ENCODE assay signal across 18 cellular contexts in the genomic region with DNA sequence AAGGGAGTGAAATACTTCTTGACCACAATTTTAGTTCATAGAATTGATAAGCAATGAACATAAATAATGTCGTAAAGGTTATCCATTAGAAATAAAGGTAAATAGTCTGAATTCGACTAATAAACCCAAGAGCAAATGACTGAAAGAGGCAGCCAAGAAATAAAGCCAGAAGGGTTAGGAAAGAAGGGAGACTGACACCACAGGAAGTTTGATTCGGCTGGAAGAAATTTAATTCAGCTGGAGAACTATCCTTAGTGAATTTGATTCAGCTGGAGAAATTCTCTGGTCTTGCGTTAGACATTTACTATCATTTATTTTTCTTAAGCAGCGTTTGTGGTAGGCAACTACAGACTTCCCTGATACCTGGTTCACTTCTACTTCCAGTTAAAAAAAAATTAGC.
DNase-seq lines count a peak whose midpoint lies in the region; ATAC-seq and TF ChIP-seq lines count a peak whose summit lies in the region.
"Had no signal": no experiment of that assay in that cellular context is flagged by ENCODE, and none has a peak within 500 bp of the region (broad histone marks: within the 10 kb centered on the region; RNA-seq: fewer than 3 reads in every experiment).

No MANE protein-coding gene starts in this region.

- H3K27ac Mint-ChIP-seq in CD4-positive, alpha-beta memory T cell = no peak overlapping the region
- H3K27ac Mint-ChIP-seq: CD8-positive, alpha-beta memory T cell had no signal

- no peak overlapping the region for H2AK5ac ChIP-seq in mesenchymal stem cell (ENCODE audit: low read length, severe bottlenecking)

- H3F3A ChIP-seq in PC-9 (ENCODE audit: insufficient read depth, low read depth) = no peaks in the 10 kb centered on the region

- H3K23ac ChIP-seq in mesenchymal stem cell (ENCODE audit: low read length in 2 of 2) = no peak overlapping the region

- H2BK120ac ChIP-seq in mesenchymal stem cell (ENCODE audit: low read depth, low read length) = no peak overlapping the region

- H3K27me3 ChIP-seq in RWPE2 (ENCODE audit: insufficient read depth, poor library complexity, severe bottlenecking) (no peaks in the 10 kb centered on the region), gastroesophageal sphincter (no peaks in the 10 kb centered on the region), mesenchymal stem cell (ENCODE audit: control insufficient read depth in 1 of 2, insufficient read depth in 1 of 2, low read length in 2 of 2) (no peaks in the 10 kb centered on the region), PC-9 (ENCODE audit: insufficient read depth, low read depth) (no peaks in the 10 kb centered on the region)
- no peaks in the 10 kb centered on the region for H3K27me3 ChIP-seq in CD4-positive, alpha-beta memory T cell (ENCODE audit: insufficient read depth, low read length)
- H3K27me3 ChIP-seq: MG63 had no signal

- no peak overlapping the region for H2BK15ac ChIP-seq in mesenchymal stem cell (ENCODE audit: low read depth, poor library complexity, severe bottlenecking)

- DNase-seq in AG20443 (ENCODE audit: low spot score) = peak; percentile 19
- DNase-seq in RWPE2 (ENCODE audit: low spot score) = no peak
- DNase-seq in mesenchymal stem cell = no peak
- DNase-seq in posterior cingulate gyrus = no peak
- no peak for DNase-seq in CD4-positive, alpha-beta memory T cell
- no peak for DNase-seq in PC-9
- DNase-seq: C1 segment of cervical spinal cord; Calu3; CD8-positive, alpha-beta memory T cell; H7; MG63; NCI-H1694 treated with DMSO at 0.1 percent for 48 hours; NCI-H2171 treated with DMSO at 0.1 percent for 48 hours; NCI-H524 treated with DMSO at 0.1 percent for 48 hours; NCI-H82; SHP77 treated with DMSO at 0.1 percent for 48 hours had no signal

- no peak overlapping the region for H3K14ac ChIP-seq in mesenchymal stem cell (ENCODE audit: low read length in 2 of 2)

- intact Hi-C loops in posterior cingulate gyrus (cut with DNase I) (no loop called here), PC-9 (cut with micrococcal nuclease; ENCODE audit: unreplicated experiment) (no loop called here)
- intact Hi-C loops in CD4-positive, alpha-beta memory T cell (cut with micrococcal nuclease) = no loop called here

- H2AFZ ChIP-seq in mesenchymal stem cell (ENCODE audit: low read depth, low read length) (no peak overlapping the region), PC-9 (no peak overlapping the region)

- H3K27me3 Mint-ChIP-seq in CD4-positive, alpha-beta memory T cell = no peaks in the 10 kb centered on the region
- H3K27me3 Mint-ChIP-seq: CD8-positive, alpha-beta memory T cell had no signal

- no peak overlapping the region for H3K4me3 ChIP-seq in RWPE2 (ENCODE audit: severe bottlenecking)
- H3K4me3 ChIP-seq in gastroesophageal sphincter = no peak overlapping the region
- H3K4me3 ChIP-seq in mesenchymal stem cell (ENCODE audit: insufficient read depth in 1 of 2, low read depth in 1 of 2, low read length in 2 of 2) = no peak overlapping the region
- H3K4me3 ChIP-seq in CD4-positive, alpha-beta memory T cell (ENCODE audit: low read length in 2 of 2) = no peak overlapping the region
- no peak overlapping the region for H3K4me3 ChIP-seq in PC-9
- H3K4me3 ChIP-seq: K562, MG63 had no signal

- ATAC-seq in RWPE2 (ENCODE audit: low read depth) = no peak
- peak; percentile 6 for ATAC-seq in gastroesophageal sphincter
- ATAC-seq: K562 had no signal

- BruUV-seq in PC-9 (replicated peaks; lab: Mats Ljungman, UMichigan) = no TSS peak

- no peak overlapping the region for H3K18ac ChIP-seq in mesenchymal stem cell (ENCODE audit: low read depth in 1 of 2, low read length in 2 of 2)

- no peak overlapping the region for H3K4me3 Mint-ChIP-seq in CD4-positive, alpha-beta memory T cell
- H3K4me3 Mint-ChIP-seq: CD8-positive, alpha-beta memory T cell had no signal

- peaks cover 14% of the 10 kb centered on the region for H3K4me1 ChIP-seq in RWPE2 (ENCODE audit: insufficient read depth, poor library complexity, severe bottlenecking)
- no peaks in the 10 kb centered on the region for H3K4me1 ChIP-seq in gastroesophageal sphincter
- H3K4me1 ChIP-seq in mesenchymal stem cell (ENCODE audit: control insufficient read depth, insufficient read depth, low read depth, low read length) = no peaks in the 10 kb centered on the region
- H3K4me1 ChIP-seq in CD4-positive, alpha-beta memory T cell (ENCODE audit: insufficient read depth, low read length) = no peaks in the 10 kb centered on the region
- no peaks in the 10 kb centered on the region for H3K4me1 ChIP-seq in PC-9 (replicated peaks; ENCODE audit: insufficient read depth)

- H3K79me1 ChIP-seq in mesenchymal stem cell (replicated peaks; ENCODE audit: low read length, poor library complexity, severe bottlenecking) = no peaks in the 10 kb centered on the region

- no peak for TF ChIP-seq CTCF in RWPE2 (IDR thresholded peaks at IDR 0.05; ENCODE audit: poor library complexity, severe bottlenecking)
- no peak for TF ChIP-seq CTCF in gastroesophageal sphincter (IDR thresholded peaks at IDR 0.05)
- no peak for TF ChIP-seq CTCF in PC-9 (conservative IDR thresholded peaks at IDR 0.05)

- H3K36me3 ChIP-seq in RWPE2 (ENCODE audit: low read depth) = no peaks in the 10 kb centered on the region
- H3K36me3 ChIP-seq in gastroesophageal sphincter = no peaks in the 10 kb centered on the region
- H3K36me3 ChIP-seq in mesenchymal stem cell (ENCODE audit: control insufficient read depth in 1 of 2, insufficient read depth in 2 of 2, low read depth in 1 of 2, low read length in 2 of 2) = no peaks in the 10 kb centered on the region
- no peaks in the 10 kb centered on the region for H3K36me3 ChIP-seq in CD4-positive, alpha-beta memory T cell (ENCODE audit: insufficient read depth, low read length)
- H3K36me3 ChIP-seq in PC-9 (ENCODE audit: low read depth) = no peaks in the 10 kb centered on the region
- H3K36me3 ChIP-seq: MG63 had no signal

- no peak overlapping the region for H2BK12ac ChIP-seq in mesenchymal stem cell (ENCODE audit: low read length in 2 of 2)

- H3K4ac ChIP-seq in mesenchymal stem cell (ENCODE audit: low read depth in 1 of 2, low read length in 2 of 2) = no peak overlapping the region

- no peak for TF ChIP-seq POLR2A in gastroesophageal sphincter (IDR thresholded peaks at IDR 0.05)

- H3K36me3 Mint-ChIP-seq in CD4-positive, alpha-beta memory T cell = no peaks in the 10 kb centered on the region
- H3K36me3 Mint-ChIP-seq: CD8-positive, alpha-beta memory T cell had no signal

- peaks cover 0 to 14% (median 5%) of the 10 kb centered on the region in 8 donors for H3K9me3 Mint-ChIP-seq in CD4-positive, alpha-beta memory T cell

- H2BK5ac ChIP-seq in mesenchymal stem cell (ENCODE audit: low read depth, low read length, poor library complexity, severe bottlenecking) = no peak overlapping the region

- no peak overlapping the region for H3K4me2 ChIP-seq in mesenchymal stem cell (ENCODE audit: low read length, poor library complexity, severe bottlenecking)
- H3K4me2 ChIP-seq in PC-9 = no peak overlapping the region

- H3K4me1 Mint-ChIP-seq in CD4-positive, alpha-beta memory T cell = no peaks in the 10 kb centered on the region
- H3K4me1 Mint-ChIP-seq: CD8-positive, alpha-beta memory T cell had no signal

- no peaks in the 10 kb centered on the region; the same call in 1 of the 2 replicates for H3K9me2 ChIP-seq in PC-9 (ENCODE audit: insufficient read depth)

- peak overlapping the region; percentile 7 for H3K9ac ChIP-seq in mesenchymal stem cell (ENCODE audit: low read length)

- H3K9me3 ChIP-seq in RWPE2 (ENCODE audit: severe bottlenecking) (no peaks in the 10 kb centered on the region), gastroesophageal sphincter (no peaks in the 10 kb centered on the region), mesenchymal stem cell (ENCODE audit: control insufficient read depth, low read length) (no peaks in the 10 kb centered on the region), PC-9 (ENCODE audit: insufficient read depth, low read depth) (no peaks in the 10 kb centered on the region)
- H3K9me3 ChIP-seq in CD4-positive, alpha-beta memory T cell (ENCODE audit: control insufficient read depth in 1 of 2, low read length in 2 of 2) = no peaks in the 10 kb centered on the region
- H3K9me3 ChIP-seq: MG63 had no signal

- no peaks in the 10 kb centered on the region for H4K20me1 ChIP-seq in PC-9 (ENCODE audit: insufficient read depth)

- POLR2A ChIA-PET in CD4-positive, alpha-beta memory T cell (lab: Charles Lee; ENCODE audit: partially characterized antibody) = no interaction called here
- POLR2A ChIA-PET in PC-9 (lab: Charles Lee; ENCODE audit: unreplicated experiment) = no interaction called here

- CTCF ChIA-PET in CD4-positive, alpha-beta memory T cell (lab: Charles Lee; ENCODE audit: partially characterized antibody) = no interaction called here
- CTCF ChIA-PET in PC-9 (lab: Charles Lee) = no interaction called here

- H3K79me2 ChIP-seq in PC-9 (ENCODE audit: low read depth) = no peaks in the 10 kb centered on the region

- WGBS in gastroesophageal sphincter (ENCODE audit: low coverage in 1 of 2), 2 donors = 56 to 71% methylated on average over 5 of the region's 5 CpGs
- 77% methylated on average over 5 of the region's 5 CpGs for WGBS in mesenchymal stem cell

- no peak for TF ChIP-seq EP300 in gastroesophageal sphincter (IDR thresholded peaks at IDR 0.05)

- no peak overlapping the region for H4K91ac ChIP-seq in mesenchymal stem cell (ENCODE audit: low read length)

- H3K27ac ChIP-seq in RWPE2 (ENCODE audit: poor library complexity, severe bottlenecking) (peak overlapping the region; percentile 52), gastroesophageal sphincter (peak overlapping the region in 3 of 4 donors; percentile 1 to 32 (median 6)), mesenchymal stem cell (ENCODE audit: low read length, poor library complexity, severe bottlenecking) (no peak overlapping the region), PC-9 (no peak overlapping the region)
- no peak overlapping the region for H3K27ac ChIP-seq in CD4-positive, alpha-beta memory T cell (ENCODE audit: low read depth, low read length)

- H4K8ac ChIP-seq in mesenchymal stem cell (ENCODE audit: low read length) = no peak overlapping the region

Comparison
In these comparisons a context has a peak if more than half of its experiments do, and no peak if none do; other contexts are left out.
1. H3K27ac ChIP-seq: peak in RWPE2 (single experiment) and gastroesophageal sphincter (3 of 4); none in mesenchymal stem cell (single experiment), CD4-positive, alpha-beta memory T cell (single experiment) and PC-9 (single experiment).